In genomic region chr15:34349769-34350168, GRCh38 we compare ENCODE assay signal across 10 cellular contexts. TPM values are rescaled to one million over a fixed set of nuclear protein-coding genes. Genes with fewer than 3 reads are reported as not detected.
"Had no signal": no experiment of that assay in that cellular context is flagged by ENCODE, and none has a peak within 500 bp of the region (broad histone marks: within the 10 kb centered on the region; RNA-seq: fewer than 3 reads in every experiment).

No MANE protein-coding gene starts in this region.

- H3K4me1 ChIP-seq: HAP-1 had no signal

- H3K9me3 Mint-ChIP-seq: HFFc6, IgD-negative memory B cell had no signal

- H3K4me3 Mint-ChIP-seq: HFFc6, IgD-negative memory B cell had no signal

- H2AFZ ChIP-seq: GM23248 had no signal

- H3K9me3 ChIP-seq: HAP-1 had no signal

- H3K4me3 ChIP-seq: GM23248, HAP-1 had no signal

- H3K27ac ChIP-seq: GM23248, HL-60 had no signal

- H3K9ac ChIP-seq: GM23248 had no signal

- H3K36me3 ChIP-seq: HAP-1 had no signal

- H3K4me1 Mint-ChIP-seq: IgD-negative memory B cell had no signal

- DNase-seq: GM23248, GOT3, H7, HFFc6 had no signal

- H3K27ac Mint-ChIP-seq: HFFc6 had no signal

- H3K36me3 Mint-ChIP-seq: IgD-negative memory B cell had no signal

- H3K27me3 Mint-ChIP-seq: IgD-negative memory B cell had no signal

RNA-seq across cellular contexts. Expression of gene NUTM1, which starts 6.7 kb away (rescaled TPM):
- total RNA-seq: GM23248, H4, HepG2, HFFc6, HT1080 had no signal
- polyA plus RNA-seq: GM23248, HepG2, IgD-negative memory B cell had no signal
